Comparison of ENCODE assay signal across 8 cellular contexts in the genomic region with DNA sequence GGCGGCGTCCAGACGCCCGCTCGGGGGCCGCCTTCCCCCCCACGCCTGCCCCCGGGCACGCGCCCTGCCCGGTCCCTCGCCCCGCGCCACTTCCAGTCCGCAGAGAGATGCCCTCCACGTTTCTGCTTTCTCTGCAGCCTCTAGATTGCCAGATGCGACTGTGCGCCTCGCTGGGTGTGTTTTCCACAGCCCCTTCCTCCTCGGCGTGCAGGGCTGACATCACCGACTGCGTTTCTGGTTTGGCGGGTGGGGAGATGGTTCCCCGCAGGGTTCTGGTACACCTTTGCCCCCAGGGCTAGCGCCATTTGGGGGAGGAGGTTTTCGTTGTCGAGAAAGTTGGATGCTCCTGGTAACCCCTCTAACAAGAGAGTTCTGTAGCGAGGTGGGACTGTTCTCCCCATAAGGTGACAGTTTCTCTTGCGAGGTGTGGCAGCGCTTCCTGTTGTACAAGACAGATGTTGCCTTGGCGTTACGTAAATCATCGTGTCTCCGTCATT. TPM values are rescaled to one million over a fixed set of nuclear protein-coding genes. Genes with fewer than 3 reads are reported as not detected.
DNase-seq lines count a peak whose midpoint lies in the region; ATAC-seq and TF ChIP-seq lines count a peak whose summit lies in the region.

No MANE protein-coding gene starts in this region.

- H3K27ac Mint-ChIP-seq in GM23338 (no peak overlapping the region), memory B cell (peak overlapping the region; percentile 99)

- H3K9me2 ChIP-seq in GM23338 (ENCODE audit: insufficient read depth), result no peaks in the 10 kb centered on the region

- H3K27me3 Mint-ChIP-seq in GM23338 (ENCODE audit: insufficient read depth, low read depth, poor library complexity) (peaks cover 13% of the 10 kb centered on the region), memory B cell (no peaks in the 10 kb centered on the region)

- H3K4me3 ChIP-seq in GM23338 (peak overlapping the region; percentile 99), coronary artery (peak overlapping the region; percentile 82)

- H3K4me1 ChIP-seq in GM23338 (ENCODE audit: insufficient read depth), result peaks cover 14% of the 10 kb centered on the region

- peaks cover 33% of the 10 kb centered on the region for H3K36me3 ChIP-seq in GM23338 (ENCODE audit: insufficient read depth)

- no peaks in the 10 kb centered on the region for H3K27me3 ChIP-seq in GM23338 (ENCODE audit: insufficient read depth)

- ATAC-seq in GM23338, result peak; percentile 6
- ATAC-seq in memory B cell (ENCODE audit: low read depth), result peak; percentile 38

- TF ChIP-seq CTCF in GM23338 (conservative IDR thresholded peaks at IDR 0.05; ENCODE audit: low read depth in 2 of 2), result no peak
- TF ChIP-seq CTCF in coronary artery (IDR thresholded peaks at IDR 0.05), result no peak

- no peak overlapping the region for H3K27ac ChIP-seq in GM23338 (ENCODE audit: low read depth)
- peak overlapping the region; percentile 93 to 94 for H3K27ac ChIP-seq in coronary artery

- H2AFZ ChIP-seq in GM23338, result no peak overlapping the region

- DNase-seq in ELR (ENCODE audit: low read depth), result peak; percentile 51
- DNase-seq in GM23338 (ENCODE audit: low spot score), result peak; percentile 22
- peak; percentile 20 for DNase-seq in NCI-H128 (lab: John Stamatoyannopoulos, UW; ENCODE audit: unreplicated experiment)
- DNase-seq in activated CD4-positive, alpha-beta T cell treated with anti-CD3 and anti-CD28 coated beads for 4 hours, result peak; percentile 47 to 52
- peak; percentile 79 for DNase-seq in coronary artery (ENCODE audit: low spot score)
- peak; percentile 70 to 74 for DNase-seq in memory B cell (ENCODE audit: low spot score in 2 of 2)
- peak; percentile 22 to 24 for DNase-seq in stimulated activated CD8-positive, alpha-beta memory T cell treated with anti-CD3 and anti-CD28 coated beads, Interleukin-4, amount 100 ng/mL, for 1 hour (ENCODE audit: low read depth in 2 of 2, low spot score in 1 of 2)
- DNase-seq in NCI-H2196 (lab: John Stamatoyannopoulos, UW; ENCODE audit: unreplicated experiment), result no peak

- H3K9me3 Mint-ChIP-seq in GM23338 (no peaks in the 10 kb centered on the region), memory B cell (no peaks in the 10 kb centered on the region)

- H3K4me3 Mint-ChIP-seq in GM23338, result peak overlapping the region; percentile 91
- H3K4me3 Mint-ChIP-seq in memory B cell, result peak overlapping the region; percentile 96

- H3F3A ChIP-seq in GM23338 (replicated peaks; ENCODE audit: low read depth), result peaks cover 16% of the 10 kb centered on the region; the same call in 1 of the 2 replicates

- H3K4me1 Mint-ChIP-seq in GM23338 (peaks cover 14% of the 10 kb centered on the region), memory B cell (peaks cover 24% of the 10 kb centered on the region)

- H3K36me3 Mint-ChIP-seq in GM23338 (ENCODE audit: low read depth), result peaks cover 39% of the 10 kb centered on the region
- peaks cover 17% of the 10 kb centered on the region for H3K36me3 Mint-ChIP-seq in memory B cell

- peaks cover 41% of the 10 kb centered on the region for H4K20me1 ChIP-seq in GM23338 (replicated peaks; ENCODE audit: insufficient read depth)

- H3K4me2 ChIP-seq in GM23338, result peak overlapping the region; percentile 99

- H3K79me2 ChIP-seq in GM23338 (replicated peaks; ENCODE audit: insufficient read depth), result peaks cover 47% of the 10 kb centered on the region

TF ChIP-seq in GM23338, 12 proteins besides CTCF, POLR2A, EP300 and RAD21 (continues in another document):
- TF ChIP-seq, protein P1, sequence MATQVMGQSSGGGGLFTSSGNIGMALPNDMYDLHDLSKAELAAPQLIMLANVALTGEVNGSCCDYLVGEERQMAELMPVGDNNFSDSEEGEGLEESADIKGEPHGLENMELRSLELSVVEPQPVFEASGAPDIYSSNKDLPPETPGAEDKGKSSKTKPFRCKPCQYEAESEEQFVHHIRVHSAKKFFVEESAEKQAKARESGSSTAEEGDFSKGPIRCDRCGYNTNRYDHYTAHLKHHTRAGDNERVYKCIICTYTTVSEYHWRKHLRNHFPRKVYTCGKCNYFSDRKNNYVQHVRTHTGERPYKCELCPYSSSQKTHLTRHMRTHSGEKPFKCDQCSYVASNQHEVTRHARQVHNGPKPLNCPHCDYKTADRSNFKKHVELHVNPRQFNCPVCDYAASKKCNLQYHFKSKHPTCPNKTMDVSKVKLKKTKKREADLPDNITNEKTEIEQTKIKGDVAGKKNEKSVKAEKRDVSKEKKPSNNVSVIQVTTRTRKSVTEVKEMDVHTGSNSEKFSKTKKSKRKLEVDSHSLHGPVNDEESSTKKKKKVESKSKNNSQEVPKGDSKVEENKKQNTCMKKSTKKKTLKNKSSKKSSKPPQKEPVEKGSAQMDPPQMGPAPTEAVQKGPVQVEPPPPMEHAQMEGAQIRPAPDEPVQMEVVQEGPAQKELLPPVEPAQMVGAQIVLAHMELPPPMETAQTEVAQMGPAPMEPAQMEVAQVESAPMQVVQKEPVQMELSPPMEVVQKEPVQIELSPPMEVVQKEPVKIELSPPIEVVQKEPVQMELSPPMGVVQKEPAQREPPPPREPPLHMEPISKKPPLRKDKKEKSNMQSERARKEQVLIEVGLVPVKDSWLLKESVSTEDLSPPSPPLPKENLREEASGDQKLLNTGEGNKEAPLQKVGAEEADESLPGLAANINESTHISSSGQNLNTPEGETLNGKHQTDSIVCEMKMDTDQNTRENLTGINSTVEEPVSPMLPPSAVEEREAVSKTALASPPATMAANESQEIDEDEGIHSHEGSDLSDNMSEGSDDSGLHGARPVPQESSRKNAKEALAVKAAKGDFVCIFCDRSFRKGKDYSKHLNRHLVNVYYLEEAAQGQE (IDR thresholded peaks at IDR 0.05; ENCODE audit: unreplicated experiment), result no peak
- TF ChIP-seq POLR2AphosphoS5 (IDR thresholded peaks at IDR 0.05; ENCODE audit: low read depth) (no peak; the same call in 1 of the 2 replicates), EZH2phosphoT487 (IDR thresholded peaks at IDR 0.05; ENCODE audit: unreplicated experiment) (no peak), ZNF114 (CRISPR knock-in tag; IDR thresholded peaks at IDR 0.05) (no peak), STAT1 (IDR thresholded peaks at IDR 0.05; ENCODE audit: unreplicated experiment) (no peak)
- TF ChIP-seq, protein P2, sequence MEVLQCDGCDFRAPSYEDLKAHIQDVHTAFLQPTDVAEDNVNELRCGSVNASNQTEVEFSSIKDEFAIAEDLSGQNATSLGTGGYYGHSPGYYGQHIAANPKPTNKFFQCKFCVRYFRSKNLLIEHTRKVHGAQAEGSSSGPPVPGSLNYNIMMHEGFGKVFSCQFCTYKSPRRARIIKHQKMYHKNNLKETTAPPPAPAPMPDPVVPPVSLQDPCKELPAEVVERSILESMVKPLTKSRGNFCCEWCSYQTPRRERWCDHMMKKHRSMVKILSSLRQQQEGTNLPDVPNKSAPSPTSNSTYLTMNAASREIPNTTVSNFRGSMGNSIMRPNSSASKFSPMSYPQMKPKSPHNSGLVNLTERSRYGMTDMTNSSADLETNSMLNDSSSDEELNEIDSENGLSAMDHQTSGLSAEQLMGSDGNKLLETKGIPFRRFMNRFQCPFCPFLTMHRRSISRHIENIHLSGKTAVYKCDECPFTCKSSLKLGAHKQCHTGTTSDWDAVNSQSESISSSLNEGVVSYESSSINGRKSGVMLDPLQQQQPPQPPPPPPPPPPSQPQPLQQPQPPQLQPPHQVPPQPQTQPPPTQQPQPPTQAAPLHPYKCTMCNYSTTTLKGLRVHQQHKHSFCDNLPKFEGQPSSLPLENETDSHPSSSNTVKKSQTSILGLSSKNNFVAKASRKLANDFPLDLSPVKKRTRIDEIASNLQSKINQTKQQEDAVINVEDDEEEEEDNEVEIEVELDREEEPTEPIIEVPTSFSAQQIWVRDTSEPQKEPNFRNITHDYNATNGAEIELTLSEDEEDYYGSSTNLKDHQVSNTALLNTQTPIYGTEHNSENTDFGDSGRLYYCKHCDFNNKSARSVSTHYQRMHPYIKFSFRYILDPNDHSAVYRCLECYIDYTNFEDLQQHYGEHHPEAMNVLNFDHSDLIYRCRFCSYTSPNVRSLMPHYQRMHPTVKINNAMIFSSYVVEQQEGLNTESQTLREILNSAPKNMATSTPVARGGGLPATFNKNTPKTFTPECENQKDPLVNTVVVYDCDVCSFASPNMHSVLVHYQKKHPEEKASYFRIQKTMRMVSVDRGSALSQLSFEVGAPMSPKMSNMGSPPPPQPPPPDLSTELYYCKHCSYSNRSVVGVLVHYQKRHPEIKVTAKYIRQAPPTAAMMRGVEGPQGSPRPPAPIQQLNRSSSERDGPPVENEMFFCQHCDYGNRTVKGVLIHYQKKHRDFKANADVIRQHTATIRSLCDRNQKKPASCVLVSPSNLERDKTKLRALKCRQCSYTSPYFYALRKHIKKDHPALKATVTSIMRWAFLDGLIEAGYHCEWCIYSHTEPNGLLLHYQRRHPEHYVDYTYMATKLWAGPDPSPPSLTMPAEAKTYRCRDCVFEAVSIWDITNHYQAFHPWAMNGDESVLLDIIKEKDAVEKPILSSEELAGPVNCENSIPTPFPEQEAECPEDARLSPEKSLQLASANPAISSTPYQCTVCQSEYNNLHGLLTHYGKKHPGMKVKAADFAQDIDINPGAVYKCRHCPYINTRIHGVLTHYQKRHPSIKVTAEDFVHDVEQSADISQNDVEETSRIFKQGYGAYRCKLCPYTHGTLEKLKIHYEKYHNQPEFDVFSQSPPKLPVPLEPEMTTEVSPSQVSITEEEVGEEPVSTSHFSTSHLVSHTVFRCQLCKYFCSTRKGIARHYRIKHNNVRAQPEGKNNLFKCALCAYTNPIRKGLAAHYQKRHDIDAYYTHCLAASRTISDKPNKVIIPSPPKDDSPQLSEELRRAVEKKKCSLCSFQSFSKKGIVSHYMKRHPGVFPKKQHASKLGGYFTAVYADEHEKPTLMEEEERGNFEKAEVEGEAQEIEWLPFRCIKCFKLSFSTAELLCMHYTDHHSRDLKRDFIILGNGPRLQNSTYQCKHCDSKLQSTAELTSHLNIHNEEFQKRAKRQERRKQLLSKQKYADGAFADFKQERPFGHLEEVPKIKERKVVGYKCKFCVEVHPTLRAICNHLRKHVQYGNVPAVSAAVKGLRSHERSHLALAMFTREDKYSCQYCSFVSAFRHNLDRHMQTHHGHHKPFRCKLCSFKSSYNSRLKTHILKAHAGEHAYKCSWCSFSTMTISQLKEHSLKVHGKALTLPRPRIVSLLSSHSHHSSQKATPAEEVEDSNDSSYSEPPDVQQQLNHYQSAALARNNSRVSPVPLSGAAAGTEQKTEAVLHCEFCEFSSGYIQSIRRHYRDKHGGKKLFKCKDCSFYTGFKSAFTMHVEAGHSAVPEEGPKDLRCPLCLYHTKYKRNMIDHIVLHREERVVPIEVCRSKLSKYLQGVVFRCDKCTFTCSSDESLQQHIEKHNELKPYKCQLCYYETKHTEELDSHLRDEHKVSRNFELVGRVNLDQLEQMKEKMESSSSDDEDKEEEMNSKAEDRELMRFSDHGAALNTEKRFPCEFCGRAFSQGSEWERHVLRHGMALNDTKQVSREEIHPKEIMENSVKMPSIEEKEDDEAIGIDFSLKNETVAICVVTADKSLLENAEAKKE (CRISPR knock-in tag; IDR thresholded peaks at IDR 0.05), result no peak

RNA-seq across cellular contexts. Expression of a gene that starts 1.5 kb away (rescaled TPM):
- 308 and 335 TPM in 2 replicates for total RNA-seq in GM23338 (2014; rRNA removed; shearing (Covaris generic))
- polyA plus RNA-seq in GM23338 (2016; fragmentation: Nextera tagmentation; extraction: Ambion mirVana), result 1,841 and 2,024 TPM in 2 replicates
